In genomic region chr6:157760137-157760536, GRCh38 we compare ENCODE assay signal across 14 cellular contexts.
A peak's percentile ranks its signal among the peaks of the same experiment; 100 is the strongest.
DNase-seq lines count a peak whose midpoint lies in the region; ATAC-seq, FAIRE-seq and TF ChIP-seq lines count a peak whose summit lies in the region.
"Had no signal": no experiment of that assay in that cellular context is flagged by ENCODE, and none has a peak within 500 bp of the region (broad histone marks: within the 10 kb centered on the region; RNA-seq: fewer than 3 reads in every experiment).

No MANE protein-coding gene starts in this region.

- H3K4me1 Mint-ChIP-seq in CD14-positive monocyte (peaks cover 72% of the 10 kb centered on the region), nephron (peaks cover 40% of the 10 kb centered on the region)

- H3K27me3 Mint-ChIP-seq in CD14-positive monocyte (ENCODE audit: low read depth in 3 of 3) (peaks cover 11 to 21% (median 19%) of the 10 kb centered on the region in 3 donors), nephron (ENCODE audit: low read depth) (peaks cover 15% of the 10 kb centered on the region)

- FAIRE-seq in K562 (lab: Jason Lieb, UNC): no peak

- peak in 1 of 2 experiments; percentile 52; a peak in 2 of 4 replicates for TF ChIP-seq RAD21 in K562 (CRISPR knock-in tag; conservative IDR thresholded peaks at IDR 0.05 in 1 of 2, IDR thresholded peaks at IDR 0.05 in 1 of 2)

- no peaks in the 10 kb centered on the region for H3K9me2 ChIP-seq in Karpas-422 (replicated peaks; ENCODE audit: insufficient read depth, low read length)

- in situ Hi-C loops in K562 (cut with MboI): no loop called here

- no peak overlapping the region for H2AFZ ChIP-seq in Karpas-422 (ENCODE audit: low read length)
- peak overlapping the region; percentile 15 for H2AFZ ChIP-seq in K562 (ENCODE audit: low read depth, low read length)

- H3K4me3 Mint-ChIP-seq in CD14-positive monocyte (no peak overlapping the region), nephron (no peak overlapping the region)
- H3K4me3 Mint-ChIP-seq: H9 had no signal

- H3K4me3 ChIP-seq in Karpas-422 (ENCODE audit: low read length) (no peak overlapping the region), K562 (no peak overlapping the region), upper lobe of right lung (no peak overlapping the region)

- H3K36me3 ChIP-seq in Karpas-422 (ENCODE audit: insufficient read depth, low read length) (no peaks in the 10 kb centered on the region), K562 (ENCODE audit: control insufficient read depth, insufficient read depth, low read length) (no peaks in the 10 kb centered on the region), upper lobe of right lung (no peaks in the 10 kb centered on the region)

- no peaks in the 10 kb centered on the region for H3K9me1 ChIP-seq in K562 (ENCODE audit: control insufficient read depth, insufficient read depth, low read length)

- H3K9ac ChIP-seq in Karpas-422 (ENCODE audit: low read length): no peak overlapping the region
- H3K9ac ChIP-seq in K562 (ENCODE audit: insufficient read depth in 1 of 2, low read depth in 2 of 2, low read length in 2 of 2): peak overlapping the region in 1 of 2 experiments; percentile 62; a peak in 1 of 4 replicates

- peaks cover 43% of the 10 kb centered on the region for H3K4me1 ChIP-seq in Karpas-422 (ENCODE audit: low read length)
- peaks cover 45 to 77% of the 10 kb centered on the region in 2 experiments for H3K4me1 ChIP-seq in K562 (replicated peaks in 1 of 2; ENCODE audit: control insufficient read depth in 2 of 2, insufficient read depth in 2 of 2, low read length in 2 of 2)
- peaks cover 51% of the 10 kb centered on the region for H3K4me1 ChIP-seq in upper lobe of right lung

- H3K27me3 ChIP-seq in Karpas-422 (ENCODE audit: low read length) (no peaks in the 10 kb centered on the region), K562 (ENCODE audit: control insufficient read depth in 2 of 2, insufficient read depth in 2 of 2, low read length in 2 of 2) (no peaks in the 10 kb centered on the region), upper lobe of right lung (peaks cover 4% of the 10 kb centered on the region)

- no peak overlapping the region for H3K27ac ChIP-seq in Karpas-422 (ENCODE audit: low read length)
- no peak overlapping the region; the same call in 2 of the 3 replicates for H3K27ac ChIP-seq in K562 (ENCODE audit: extremely low read depth, low read depth, low read length)
- H3K27ac ChIP-seq in upper lobe of right lung: no peak overlapping the region

- no peaks in the 10 kb centered on the region for H3K79me2 ChIP-seq in Karpas-422 (ENCODE audit: low read length)
- H3K79me2 ChIP-seq in K562 (ENCODE audit: control insufficient read depth, insufficient read depth, low read length): no peaks in the 10 kb centered on the region

- H4K20me1 ChIP-seq in Karpas-422 (ENCODE audit: insufficient read depth, low read depth, low read length) (peaks cover 6% of the 10 kb centered on the region; the same call in 1 of the 2 replicates), K562 (replicated peaks; ENCODE audit: control insufficient read depth, insufficient read depth, low read length) (no peaks in the 10 kb centered on the region)

- no peak for DNase-seq in CD14-positive monocyte (ENCODE audit: low spot score)
- peak; percentile 22 for DNase-seq in Karpas-422
- no peak for DNase-seq in K562 (ENCODE audit: extremely low read depth in 1 of 4, low spot score in 3 of 4)
- DNase-seq in NCI-H2029 (lab: John Stamatoyannopoulos, UW): no peak
- DNase-seq in upper lobe of right lung: no peak
- no peak for DNase-seq in GM19240 (ENCODE audit: insufficient read length, low spot score)
- DNase-seq: cerebellar nuclear complex, H9, islet precursor cell, NCI-H2081 treated with DMSO at 0.1 percent for 48 hours, T-helper 9 cell had no signal

- TF ChIP-seq EP300 in K562 (IDR thresholded peaks at IDR 0.05; ENCODE audit: low read length): no peak

- CTCF ChIA-PET in K562 (lab: Yijun Ruan, JAX; ENCODE audit: low intra/inter-chr PET ratio): no interaction called here

- TF ChIP-seq POLR2A in K562 (conservative IDR thresholded peaks at IDR 0.05): no peak

- H3K27ac Mint-ChIP-seq in CD14-positive monocyte: peak overlapping the region in 6 of 7 donors; percentile 15 to 88 (median 74)
- H3K27ac Mint-ChIP-seq in nephron: peak overlapping the region in 2 of 3 experiments; percentile 34 to 65

- H3K9me3 ChIP-seq in Karpas-422 (ENCODE audit: low read length): no peaks in the 10 kb centered on the region
- no peaks in the 10 kb centered on the region for H3K9me3 ChIP-seq in K562 (replicated peaks; ENCODE audit: control insufficient read depth, insufficient read depth, low read depth, low read length)
- H3K9me3 ChIP-seq in upper lobe of right lung: no peaks in the 10 kb centered on the region

- peaks cover 2 to 10% of the 10 kb centered on the region in 2 donors for H3K36me3 Mint-ChIP-seq in CD14-positive monocyte
- H3K36me3 Mint-ChIP-seq in nephron (ENCODE audit: low read depth): no peaks in the 10 kb centered on the region

- WGBS in K562 (ENCODE audit: insufficient coverage, low coverage, missing lambda C conversion rate): 88% methylated on average over 6 of the region's 6 CpGs

- intact Hi-C loops in CD14-positive monocyte (cut with micrococcal nuclease) (loop anchor here in 1 of 2 donors (5.0 to 10.0 kb wide), 3 partner anchors 62 to 325 kb away; partner anchors contain the start of gene SNX9), K562 (cut with micrococcal nuclease) (loop anchor here (1.0 kb wide), 1 partner anchor 187 kb away; no protein-coding TSS in a partner anchor), upper lobe of right lung (cut with DNase I) (no loop called here)

- TF ChIP-seq CTCF in CD14-positive monocyte (IDR thresholded peaks at IDR 0.05) (no peak), K562 (IDR thresholded peaks at IDR 0.05 in 2 of 3, conservative IDR thresholded peaks at IDR 0.05 in 1 of 3; ENCODE audit: insufficient read depth in 2 of 3, low read depth in 1 of 3, low read length in 3 of 3) (peak; percentile 8 to 29 (median 9); a peak in 2 of 6 replicates), nephron (IDR thresholded peaks at IDR 0.05; ENCODE audit: unreplicated experiment in 3 of 3) (no peak), upper lobe of right lung (IDR thresholded peaks at IDR 0.05) (no peak)

- H3K4me2 ChIP-seq in Karpas-422 (ENCODE audit: low read depth, low read length, poor library complexity, severe bottlenecking) (no peak overlapping the region), K562 (ENCODE audit: insufficient read depth, low read length) (no peak overlapping the region)

- H3K9me3 Mint-ChIP-seq in CD14-positive monocyte: peaks cover 0 to 5% (median 3%) of the 10 kb centered on the region in 7 donors
- H3K9me3 Mint-ChIP-seq in nephron: no peaks in the 10 kb centered on the region
- H3K9me3 Mint-ChIP-seq: H9, IgD-negative memory B cell had no signal

- ATAC-seq in K562 (no peak), GM21381 (IDR thresholded peaks at IDR 0.05; ENCODE audit: unreplicated experiment) (no peak), upper lobe of right lung (no peak)

- POLR2A ChIA-PET in K562 (lab: Yijun Ruan, JAX): interaction anchor here (0.6 to 1.2 kb wide), 4 partner anchors 132 to 219 kb away, joined by 3 to 4 read pairs (median 4); no protein-coding TSS in a partner anchor

- BruUV-seq in K562 (replicated peaks; lab: Mats Ljungman, UMichigan): no TSS peak

TF ChIP-seq in K562, 482 proteins besides CTCF, POLR2A, EP300 and RAD21:
- TF ChIP-seq TEAD4 (IDR thresholded peaks at IDR 0.05; ENCODE audit: low read length) (0 out of 2 replicates have a peak, but pooled peaks have one; percentile 5), TEAD4 (CRISPR knock-in tag; IDR thresholded peaks at IDR 0.05; ENCODE audit: borderline replicate concordance) (no peak), ZBTB49 (CRISPR knock-in tag; IDR thresholded peaks at IDR 0.05; ENCODE audit: borderline replicate concordance) (no peak)

Comparison
In these comparisons a context has a peak if more than half of its experiments do, and no peak if none do; other contexts are left out.
1. CTCF ChIP-seq: peak in K562 (3 of 3); none in CD14-positive monocyte (single experiment), nephron (0 of 3) and upper lobe of right lung (single experiment).